In genomic region chr2:225416616-225417367, GRCh38 we compare ENCODE assay signal across 9 cellular contexts. TPM values are rescaled to one million over a fixed set of nuclear protein-coding genes. Genes with fewer than 3 reads are reported as not detected.
"Had no signal": no experiment of that assay in that cellular context is flagged by ENCODE, and none has a peak within 500 bp of the region (broad histone marks: within the 10 kb centered on the region; RNA-seq: fewer than 3 reads in every experiment).

No MANE protein-coding gene starts in this region.

- H3K36me3 Mint-ChIP-seq: IgD-negative memory B cell had no signal

- H3K27ac ChIP-seq: HL-60 had no signal

- H3K27me3 Mint-ChIP-seq: IgD-negative memory B cell had no signal

- H3K4me1 Mint-ChIP-seq: GM23338, H9, IgD-negative memory B cell had no signal

- ATAC-seq: GM23338, HepG2 had no signal

- H3K27ac Mint-ChIP-seq: GM23338, H9, IgD-negative memory B cell had no signal

- H3K4me3 ChIP-seq: GM23338 had no signal

- DNase-seq: H9, HCEC 1CT, KBM-7 had no signal

- H3K9me3 Mint-ChIP-seq: GM23338, H9, IgD-negative memory B cell had no signal

- H3K4me3 Mint-ChIP-seq: GM23338, H9, IgD-negative memory B cell had no signal

RNA-seq across cellular contexts. Expression of gene NYAP2, which starts 17.3 kb away (rescaled TPM):
- total RNA-seq: GM23338, H1, H9, HepG2, HT1080 had no signal
